ENCODE assay signal across 8 cellular contexts in genomic region chr1:198655464-198656121, GRCh38. TPM values are rescaled to one million over a fixed set of nuclear protein-coding genes. Genes with fewer than 3 reads are reported as not detected.
A peak's percentile ranks its signal among the peaks of the same experiment; 100 is the strongest.
DNase-seq lines count a peak whose midpoint lies in the region; ATAC-seq and TF ChIP-seq lines count a peak whose summit lies in the region.
"Had no signal": no experiment of that assay in that cellular context is flagged by ENCODE, and none has a peak within 500 bp of the region (broad histone marks: within the 10 kb centered on the region; RNA-seq: fewer than 3 reads in every experiment).

No MANE protein-coding gene starts in this region.

- TF ChIP-seq CTCF in GM23338 (conservative IDR thresholded peaks at IDR 0.05; ENCODE audit: low read depth in 2 of 2), result no peak

- peaks cover 34% of the 10 kb centered on the region for H3K4me1 ChIP-seq in GM23338 (ENCODE audit: insufficient read depth)

- H3K4me3 Mint-ChIP-seq in activated naive CD8-positive, alpha-beta T cell, result peak overlapping the region; percentile 81
- no peak overlapping the region for H3K4me3 Mint-ChIP-seq in GM23338

- no peaks in the 10 kb centered on the region for H3F3A ChIP-seq in GM23338 (replicated peaks; ENCODE audit: low read depth)

- ATAC-seq in GM18498 (IDR thresholded peaks at IDR 0.05; ENCODE audit: unreplicated experiment), result peak; percentile 33
- peak; percentile 36 for ATAC-seq in HG02852 (IDR thresholded peaks at IDR 0.05; ENCODE audit: unreplicated experiment)
- no peak for ATAC-seq in GM21367 (IDR thresholded peaks at IDR 0.05; ENCODE audit: unreplicated experiment)
- no peak for ATAC-seq in GM23338

- H3K79me2 ChIP-seq in GM23338 (replicated peaks; ENCODE audit: insufficient read depth), result no peaks in the 10 kb centered on the region

- DNase-seq in renal cortical epithelial cell (ENCODE audit: low read depth) (peak; percentile 88), GM23338 (ENCODE audit: low spot score) (no peak)
- no peak for DNase-seq in activated CD4-positive, CD25-positive, alpha-beta regulatory T cell treated with anti-CD3 and anti-CD28 coated beads, Interleukin-2, amount 50 U/mL, for 72 hours
- DNase-seq: nucleus accumbens had no signal

- H3K9me3 Mint-ChIP-seq in activated naive CD8-positive, alpha-beta T cell (ENCODE audit: low read depth), result no peaks in the 10 kb centered on the region
- H3K9me3 Mint-ChIP-seq in GM23338, result no peaks in the 10 kb centered on the region

- H4K20me1 ChIP-seq in GM23338 (replicated peaks; ENCODE audit: insufficient read depth), result no peaks in the 10 kb centered on the region

- peak overlapping the region; percentile 98 for H3K27ac Mint-ChIP-seq in activated naive CD8-positive, alpha-beta T cell
- no peak overlapping the region for H3K27ac Mint-ChIP-seq in GM23338

- H3K9me2 ChIP-seq in GM23338 (ENCODE audit: insufficient read depth), result no peaks in the 10 kb centered on the region

- H3K4me1 Mint-ChIP-seq in activated naive CD8-positive, alpha-beta T cell (ENCODE audit: low read depth), result peaks cover 85% of the 10 kb centered on the region
- H3K4me1 Mint-ChIP-seq in GM23338, result peaks cover 18% of the 10 kb centered on the region; the same call in 2 of the 3 replicates

- H3K4me3 ChIP-seq in GM23338, result no peak overlapping the region

- H3K4me2 ChIP-seq in GM23338, result no peak overlapping the region

- H3K27me3 ChIP-seq in GM23338 (ENCODE audit: insufficient read depth), result no peaks in the 10 kb centered on the region

- no peak overlapping the region for H3K27ac ChIP-seq in GM23338 (ENCODE audit: low read depth)

- no peak overlapping the region for H2AFZ ChIP-seq in GM23338

- H3K27me3 Mint-ChIP-seq in activated naive CD8-positive, alpha-beta T cell, result no peaks in the 10 kb centered on the region
- no peaks in the 10 kb centered on the region for H3K27me3 Mint-ChIP-seq in GM23338 (ENCODE audit: insufficient read depth, low read depth, poor library complexity)

- H3K36me3 Mint-ChIP-seq in activated naive CD8-positive, alpha-beta T cell, result peaks cover 10% of the 10 kb centered on the region
- H3K36me3 Mint-ChIP-seq in GM23338 (ENCODE audit: low read depth), result no peaks in the 10 kb centered on the region

- no peaks in the 10 kb centered on the region for H3K36me3 ChIP-seq in GM23338 (ENCODE audit: insufficient read depth)

TF ChIP-seq in GM23338, 12 proteins besides CTCF, POLR2A, EP300 and RAD21:
- TF ChIP-seq EZH2phosphoT487 (IDR thresholded peaks at IDR 0.05; ENCODE audit: unreplicated experiment) (no peak), JUNB (IDR thresholded peaks at IDR 0.05; ENCODE audit: unreplicated experiment) (no peak), ZNF331 (CRISPR knock-in tag; IDR thresholded peaks at IDR 0.05; ENCODE audit: low read depth) (no peak), ETS1 (IDR thresholded peaks at IDR 0.05) (no peak), REST (IDR thresholded peaks at IDR 0.05; ENCODE audit: unreplicated experiment) (no peak), ZNF114 (CRISPR knock-in tag; IDR thresholded peaks at IDR 0.05) (no peak)

RNA-seq across cellular contexts. Expression of gene PTPRC, which starts 16.8 kb away (rescaled TPM):
- total RNA-seq in renal cortical epithelial cell, result not detected in 2 replicates
- 0.10 TPM in 1 of 2 replicates, not detected in the other for total RNA-seq in GM23338 (2014; rRNA removed; shearing (Covaris generic))
- 0.43 and 0.52 TPM in 2 replicates for polyA plus RNA-seq in GM23338 (2016; fragmentation: Nextera tagmentation; extraction: Ambion mirVana)

Comparison
In these comparisons a context has a peak if more than half of its experiments do, and no peak if none do; other contexts are left out.
1. ATAC-seq: peak in GM18498 (single experiment) and HG02852 (single experiment); none in GM21367 (single experiment) and GM23338 (single experiment).